Comparison of ENCODE assay signal across 11 cellular contexts in the genomic region with DNA sequence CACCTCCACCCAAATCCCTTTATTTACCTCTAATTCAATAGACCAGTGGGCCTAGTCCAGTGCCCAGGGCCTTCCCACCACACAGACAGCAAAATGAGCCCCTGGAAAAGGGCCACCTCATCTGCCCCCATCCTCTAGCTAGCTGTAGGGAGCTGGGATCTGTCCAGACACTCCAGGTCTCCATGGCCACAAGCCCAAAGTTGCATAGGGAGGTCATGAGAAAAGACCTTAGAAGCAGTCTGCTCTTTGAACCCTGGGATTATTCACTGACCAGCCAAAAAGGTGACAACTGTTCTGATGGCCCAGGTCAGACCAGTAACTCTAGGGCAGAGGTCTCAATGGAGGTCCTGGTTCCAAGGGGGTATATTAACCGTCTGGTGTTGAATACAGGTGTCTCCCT. TPM values are rescaled to one million over a fixed set of nuclear protein-coding genes. Genes with fewer than 3 reads are reported as not detected.
A peak's percentile ranks its signal among the peaks of the same experiment; 100 is the strongest.
DNase-seq lines count a peak whose midpoint lies in the region; ATAC-seq and TF ChIP-seq lines count a peak whose summit lies in the region.
"Had no signal": no experiment of that assay in that cellular context is flagged by ENCODE, and none has a peak within 500 bp of the region (broad histone marks: within the 10 kb centered on the region; RNA-seq: fewer than 3 reads in every experiment).

No MANE protein-coding gene starts in this region.

- no peak for DNase-seq in MCF 10A (ENCODE audit: unreplicated experiment)
- no peak for DNase-seq in mammary epithelial cell
- DNase-seq in dorsolateral prefrontal cortex: peak in 2 of 10 donors; percentile 11 to 25
- no peak for DNase-seq in transverse colon
- no peak for DNase-seq in OCI-M1 (lab: John Stamatoyannopoulos, UW)
- no peak for DNase-seq in SW480 (ENCODE audit: low spot score)
- DNase-seq: ACHN; activated CD4-positive, CD25-positive, alpha-beta regulatory T cell treated with anti-CD3 and anti-CD28 coated beads, Interleukin-2, amount 50 U/mL, for 72 hours; occipital lobe had no signal

- H3K27me3 ChIP-seq in mammary epithelial cell (ENCODE audit: insufficient read depth, low read length) (no peaks in the 10 kb centered on the region), dorsolateral prefrontal cortex (no peaks in the 10 kb centered on the region), transverse colon (no peaks in the 10 kb centered on the region)

- no peaks in the 10 kb centered on the region for H3K27me3 Mint-ChIP-seq in MCF 10A (ENCODE audit: insufficient read depth, unreplicated experiment)
- peaks cover 12% of the 10 kb centered on the region for H3K27me3 Mint-ChIP-seq in nephron (ENCODE audit: low read depth)

- no peak overlapping the region for H3K9ac ChIP-seq in mammary epithelial cell (ENCODE audit: insufficient read depth, low read length)

- WGBS in mammary epithelial cell (ENCODE audit: low coverage, missing lambda C conversion rate): 100% methylated on average over 1 of the region's 1 CpG
- WGBS in transverse colon (ENCODE audit: low coverage in 1 of 2), 2 donors: 50% methylated on average over 1 of the region's 1 CpG; no CpG with 5 or more reads in 1 of the 2 donors

- in situ Hi-C loops in mammary epithelial cell (cut with MboI; ENCODE audit: low sequenced_read_pairs in 2 of 2): no loop called here
- in situ Hi-C loops in transverse colon (cut with MboI; ENCODE audit: low pct_ligation_motif_present in 1 of 4, low pct_unique_long_range_greater_than_20kb in 1 of 4, low sequenced_read_pairs in 3 of 4): no loop called here

- no peaks in the 10 kb centered on the region for H4K20me1 ChIP-seq in mammary epithelial cell (ENCODE audit: insufficient read depth, low read length)

- H3K27ac ChIP-seq in mammary epithelial cell (ENCODE audit: insufficient read depth, low read depth, low read length): no peak overlapping the region
- H3K27ac ChIP-seq in dorsolateral prefrontal cortex: peak overlapping the region in 58 of 59 donors; percentile 2 to 100 (median 98)
- peak overlapping the region; percentile 91 to 99 (median 97) for H3K27ac ChIP-seq in transverse colon

- H3K4me3 ChIP-seq in mammary epithelial cell (replicated peaks in 1 of 3; ENCODE audit: insufficient read depth in 1 of 3, low read depth in 2 of 3, low read length in 3 of 3) (no peak overlapping the region), dorsolateral prefrontal cortex (peak overlapping the region in 13 of 59 donors; percentile 66 to 92 (median 83)), transverse colon (no peak overlapping the region)

- no peak for ATAC-seq in HG03045 (IDR thresholded peaks at IDR 0.05; ENCODE audit: unreplicated experiment)

- H3K36me3 ChIP-seq in mammary epithelial cell (ENCODE audit: insufficient read depth, low read length) (no peaks in the 10 kb centered on the region), transverse colon (no peaks in the 10 kb centered on the region)

- dilution Hi-C loops in mammary epithelial cell (cut with HindIII; ENCODE audit: low sequenced_read_pairs): no loop called here

- H3K4me1 Mint-ChIP-seq in MCF 10A (ENCODE audit: insufficient read depth, unreplicated experiment): peaks cover 41% of the 10 kb centered on the region
- H3K4me1 Mint-ChIP-seq in nephron: peaks cover 67% of the 10 kb centered on the region

- no peak for TF ChIP-seq EP300 in transverse colon (IDR thresholded peaks at IDR 0.05; ENCODE audit: low read depth)

- no peaks in the 10 kb centered on the region for H3K9me3 Mint-ChIP-seq in MCF 10A (ENCODE audit: unreplicated experiment)
- no peaks in the 10 kb centered on the region for H3K9me3 Mint-ChIP-seq in nephron

- no peak for TF ChIP-seq POLR2A in transverse colon (IDR thresholded peaks at IDR 0.05)

- H3K27ac Mint-ChIP-seq in MCF 10A (ENCODE audit: low read depth, unreplicated experiment) (peak overlapping the region; percentile 37), nephron (peak overlapping the region; percentile 75 to 90 (median 86))

- TF ChIP-seq CTCF in MCF 10A (IDR thresholded peaks at IDR 0.05; ENCODE audit: unreplicated experiment) (no peak), mammary epithelial cell (conservative IDR thresholded peaks at IDR 0.05 in 1 of 2, IDR thresholded peaks at IDR 0.05 in 1 of 2; ENCODE audit: extremely low read depth in 1 of 2, insufficient read depth in 1 of 2, low read depth in 1 of 2, low read length in 2 of 2) (no peak), dorsolateral prefrontal cortex (IDR thresholded peaks at IDR 0.05 in 54 of 56, conservative IDR thresholded peaks at IDR 0.05 in 2 of 56; ENCODE audit: low read depth in 1 of 56, partially characterized antibody in 56 of 56) (no peak), nephron (IDR thresholded peaks at IDR 0.05; ENCODE audit: unreplicated experiment in 3 of 3) (no peak), transverse colon (IDR thresholded peaks at IDR 0.05) (no peak)

- H3K9me3 ChIP-seq in mammary epithelial cell (replicated peaks; ENCODE audit: insufficient read depth, low read length) (no peaks in the 10 kb centered on the region), transverse colon (no peaks in the 10 kb centered on the region)

- H3K79me2 ChIP-seq in mammary epithelial cell (ENCODE audit: insufficient read depth, low read length): no peaks in the 10 kb centered on the region

- no TSS peak for BruUV-seq in MCF 10A (replicated peaks; lab: Mats Ljungman, UMichigan)
- no TSS peak for BruUV-seq in mammary epithelial cell (replicated peaks; lab: Mats Ljungman, UMichigan)

- intact Hi-C loops in MCF 10A (cut with micrococcal nuclease) (no loop called here), mammary epithelial cell (cut with micrococcal nuclease) (no loop called here), dorsolateral prefrontal cortex (cut with DNase I) (loop anchor here in 1 of 2 donors (5.0 kb wide), 1 partner anchor 34 kb away; the partner anchor contains the start of gene VEZF1), transverse colon (cut with DNase I; ENCODE audit: low total_unique reads) (no loop called here)

- H3K4me2 ChIP-seq in mammary epithelial cell (ENCODE audit: insufficient read depth, low read depth, low read length): no peak overlapping the region

- POLR2A ChIA-PET in MCF 10A (lab: Yijun Ruan, JAX): interaction anchor here (0.7 to 10.2 kb wide), 9 partner anchors 29 to 86 kb away, joined by 3 to 102 read pairs (median 4); no protein-coding TSS in a partner anchor

- H3K4me3 Mint-ChIP-seq in MCF 10A (ENCODE audit: unreplicated experiment): peak overlapping the region; percentile 70
- H3K4me3 Mint-ChIP-seq in nephron: peak overlapping the region; percentile 87 to 93 (median 90)

- H3K4me1 ChIP-seq in mammary epithelial cell (ENCODE audit: insufficient read depth, low read length): peaks cover 21% of the 10 kb centered on the region
- peaks cover 24 to 76% (median 55%) of the 10 kb centered on the region in 4 donors for H3K4me1 ChIP-seq in transverse colon

- CTCF ChIA-PET in MCF 10A (lab: Yijun Ruan, JAX) (interaction anchor here (0.7 to 3.2 kb wide), 6 partner anchors 9 to 95 kb away, joined by 3 to 14 read pairs (median 4); no protein-coding TSS in a partner anchor), mammary epithelial cell (lab: Charles Lee; ENCODE audit: low non-redundant PET) (no interaction called here)

- no peaks in the 10 kb centered on the region for H3K36me3 Mint-ChIP-seq in MCF 10A (ENCODE audit: insufficient read depth, unreplicated experiment)
- H3K36me3 Mint-ChIP-seq in nephron (ENCODE audit: low read depth): no peaks in the 10 kb centered on the region

- H2AFZ ChIP-seq in mammary epithelial cell (ENCODE audit: low read depth, low read length): no peak overlapping the region

RNA-seq across cellular contexts. Expression of gene CUEDC1, which starts 2.0 kb away (rescaled TPM):
- 15.6 and 21.5 TPM in 2 replicates for total RNA-seq in MCF 10A (2022)
- total RNA-seq in mammary epithelial cell: 10 to 100 TPM in 1 of 2 donors, 1 to 10 TPM in 1; 1.8 to 14.4 TPM
- 9.2 TPM for polyA plus RNA-seq in mammary epithelial cell
- polyA minus RNA-seq in mammary epithelial cell: 22.4 TPM
- total RNA-seq in dorsolateral prefrontal cortex: 100 to 1,000 TPM in 1 of 120 experiments, 10 to 100 TPM in 119; 17.3 to 105 (median 33.6) TPM
- 10 to 100 TPM; 20.2 to 27.3 (median 24.6) TPM for total RNA-seq in transverse colon

RNA-seq across cellular contexts. Expression of gene VEZF1, which starts 34.8 kb away (rescaled TPM):
- 66.8 and 69.1 TPM in 2 replicates for total RNA-seq in MCF 10A (2022)
- total RNA-seq in mammary epithelial cell: 10 to 100 TPM; 20.5 to 34.7 TPM
- 17.6 TPM for polyA plus RNA-seq in mammary epithelial cell
- polyA minus RNA-seq in mammary epithelial cell: 20.1 TPM
- total RNA-seq in dorsolateral prefrontal cortex: 100 to 1,000 TPM in 1 of 120 experiments, 10 to 100 TPM in 119; 29.6 to 117 (median 50.6) TPM
- total RNA-seq in transverse colon: 10 to 100 TPM; 44.0 to 65.1 (median 50.1) TPM

RNA-seq across cellular contexts. Expression of gene SRSF1, which starts 53.8 kb away (rescaled TPM):
- total RNA-seq in MCF 10A (2022): 381 and 493 TPM in 2 replicates
- total RNA-seq in mammary epithelial cell: 100 to 1,000 TPM; 197 to 238 TPM
- polyA plus RNA-seq in mammary epithelial cell: 137 TPM
- polyA minus RNA-seq in mammary epithelial cell: 258 TPM
- total RNA-seq in dorsolateral prefrontal cortex: 100 to 1,000 TPM; 111 to 191 (median 137) TPM
- 100 to 1,000 TPM; 122 to 174 (median 143) TPM for total RNA-seq in transverse colon
